In the genomic region with DNA sequence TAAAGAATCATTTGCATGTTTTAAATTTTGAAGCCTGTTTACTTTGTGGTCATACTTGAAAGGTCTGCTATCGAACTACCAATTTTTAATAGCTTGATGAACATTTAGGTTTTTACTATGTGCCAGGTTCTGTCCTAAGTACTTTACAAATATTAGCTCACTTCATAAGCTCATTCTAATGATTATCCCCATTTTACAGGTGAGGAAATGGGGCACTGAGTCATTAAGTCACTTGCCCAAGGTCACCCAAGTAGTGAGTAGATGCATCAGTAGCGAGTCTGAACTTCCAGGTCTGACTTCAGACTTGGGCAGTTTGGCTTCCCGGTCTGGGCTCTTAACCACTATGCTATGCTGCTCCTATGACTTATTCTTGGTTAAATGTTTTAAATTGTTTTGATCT, we compare ENCODE assay signal across 22 cellular contexts. TPM values are rescaled to one million over a fixed set of nuclear protein-coding genes. Genes with fewer than 3 reads are reported as not detected.
DNase-seq lines count a peak whose midpoint lies in the region; ATAC-seq and TF ChIP-seq lines count a peak whose summit lies in the region.
"Had no signal": no experiment of that assay in that cellular context is flagged by ENCODE, and none has a peak within 500 bp of the region (broad histone marks: within the 10 kb centered on the region; RNA-seq: fewer than 3 reads in every experiment).

No MANE protein-coding gene starts in this region.

- H3K4me3 ChIP-seq in CD8-positive, alpha-beta memory T cell (ENCODE audit: low read length), result no peak overlapping the region
- H3K4me3 ChIP-seq: GM23248, MG63 had no signal

- H3K27ac ChIP-seq in CD8-positive, alpha-beta memory T cell (ENCODE audit: low read depth, low read length), result no peak overlapping the region
- H3K27ac ChIP-seq: C4-2B, GM23248 had no signal

- intact Hi-C loops in activated naive CD4-positive, alpha-beta T cell treated with anti-CD3 and anti-CD28 coated beads for 36 hours (cut with micrococcal nuclease), result loop anchor here (5.0 kb wide), 2 partner anchors 302 to 597 kb away; no protein-coding TSS in a partner anchor

- no peak for TF ChIP-seq POLR2A in GM18505 (IDR thresholded peaks at IDR 0.05; ENCODE audit: borderline replicate concordance, extremely low read depth, insufficient read depth, insufficient read length)

- CTCF ChIA-PET in activated naive CD4-positive, alpha-beta T cell treated with anti-CD3 and anti-CD28 coated beads, Interleukin-2, amount 10 ng/mL, durations not matched to agents 7 days and 5 days (lab: Charles Lee), result no interaction called here
- CTCF ChIA-PET in activated naive CD4-positive, alpha-beta T cell treated with anti-CD3 and anti-CD28 coated beads for 36 hours (lab: Charles Lee), result no interaction called here
- CTCF ChIA-PET in CD8-positive, alpha-beta memory T cell (lab: Charles Lee), result no interaction called here

- no peak for ATAC-seq in central memory CD8-positive, alpha-beta T cell (replicated peaks; ENCODE audit: extremely low read depth, poor library complexity, severe bottlenecking)
- ATAC-seq in naive thymus-derived CD8-positive, alpha-beta T cell, result no peak
- no peak for ATAC-seq in GM18505 (IDR thresholded peaks at IDR 0.05; ENCODE audit: unreplicated experiment)
- ATAC-seq: Right ventricle myocardium inferior had no signal

- no peaks in the 10 kb centered on the region for H3K27me3 Mint-ChIP-seq in activated naive CD4-positive, alpha-beta T cell treated with anti-CD3 and anti-CD28 coated beads, Interleukin-2, amount 10 ng/mL, durations not matched to agents 7 days and 5 days
- H3K27me3 Mint-ChIP-seq in activated naive CD4-positive, alpha-beta T cell treated with anti-CD3 and anti-CD28 coated beads for 36 hours (ENCODE audit: low read depth), result no peaks in the 10 kb centered on the region
- no peaks in the 10 kb centered on the region for H3K27me3 Mint-ChIP-seq in CD8-positive, alpha-beta memory T cell
- no peaks in the 10 kb centered on the region for H3K27me3 Mint-ChIP-seq in central memory CD8-positive, alpha-beta T cell
- H3K27me3 Mint-ChIP-seq in naive thymus-derived CD8-positive, alpha-beta T cell, result no peaks in the 10 kb centered on the region

- H3K27me3 ChIP-seq in CD8-positive, alpha-beta memory T cell (ENCODE audit: insufficient read depth, low read length, poor library complexity, severe bottlenecking), result no peaks in the 10 kb centered on the region
- H3K27me3 ChIP-seq: MG63 had no signal

- peaks cover 62% of the 10 kb centered on the region for H3K4me1 ChIP-seq in CD8-positive, alpha-beta memory T cell (ENCODE audit: insufficient read depth, low read length)

- H3K9me3 Mint-ChIP-seq in activated naive CD4-positive, alpha-beta T cell treated with anti-CD3 and anti-CD28 coated beads, Interleukin-2, amount 10 ng/mL, durations not matched to agents 7 days and 5 days, result no peaks in the 10 kb centered on the region
- no peaks in the 10 kb centered on the region for H3K9me3 Mint-ChIP-seq in activated naive CD4-positive, alpha-beta T cell treated with anti-CD3 and anti-CD28 coated beads for 36 hours
- H3K9me3 Mint-ChIP-seq in CD8-positive, alpha-beta memory T cell, result no peaks in the 10 kb centered on the region
- H3K9me3 Mint-ChIP-seq in central memory CD8-positive, alpha-beta T cell, result no peaks in the 10 kb centered on the region
- H3K9me3 Mint-ChIP-seq in naive thymus-derived CD8-positive, alpha-beta T cell, result no peaks in the 10 kb centered on the region
- H3K9me3 Mint-ChIP-seq: H9, HFFc6 had no signal

- DNase-seq in activated naive CD4-positive, alpha-beta T cell treated with anti-CD3 and anti-CD28 coated beads, Interleukin-2, amount 10 ng/mL, durations not matched to agents 7 days and 5 days, result no peak
- no peak for DNase-seq in activated naive CD4-positive, alpha-beta T cell treated with anti-CD3 and anti-CD28 coated beads for 36 hours
- no peak for DNase-seq in CD8-positive, alpha-beta memory T cell
- DNase-seq in central memory CD8-positive, alpha-beta T cell (ENCODE audit: low spot score in 2 of 2), result no peak
- no peak for DNase-seq in naive thymus-derived CD8-positive, alpha-beta T cell
- DNase-seq in NOMO-1 treated with dmso at 0.1 percent for 144 hours (lab: John Stamatoyannopoulos, UW; ENCODE audit: unreplicated experiment), result no peak
- DNase-seq in NCI-H2107 (lab: John Stamatoyannopoulos, UW), result no peak
- DNase-seq: EL, GF-D8, GM23248, H9, HFFc6, MG63, NCI-H1417, NCI-H1694 treated with DMSO at 0.1 percent for 48 hours, NCI-H2081 treated with DMSO at 0.1 percent for 48 hours, NCI-H446 treated with DMSO at 0.1 percent for 48 hours, NCI-H526 treated with DMSO at 0.1 percent for 48 hours had no signal

- peaks cover 20% of the 10 kb centered on the region for H3K36me3 Mint-ChIP-seq in activated naive CD4-positive, alpha-beta T cell treated with anti-CD3 and anti-CD28 coated beads, Interleukin-2, amount 10 ng/mL, durations not matched to agents 7 days and 5 days
- H3K36me3 Mint-ChIP-seq in activated naive CD4-positive, alpha-beta T cell treated with anti-CD3 and anti-CD28 coated beads for 36 hours (ENCODE audit: low read depth), result peaks cover 15% of the 10 kb centered on the region
- peaks cover 0 to 57% (median 10%) of the 10 kb centered on the region in 3 donors for H3K36me3 Mint-ChIP-seq in CD8-positive, alpha-beta memory T cell
- H3K36me3 Mint-ChIP-seq in central memory CD8-positive, alpha-beta T cell (ENCODE audit: insufficient read depth), result peaks cover 43% of the 10 kb centered on the region
- H3K36me3 Mint-ChIP-seq in naive thymus-derived CD8-positive, alpha-beta T cell, result peaks cover 0 to 45% (median 7%) of the 10 kb centered on the region in 3 donors

- H3K36me3 ChIP-seq in CD8-positive, alpha-beta memory T cell (ENCODE audit: insufficient read depth, low read length), result peaks cover 10% of the 10 kb centered on the region

- H3K27ac Mint-ChIP-seq in activated naive CD4-positive, alpha-beta T cell treated with anti-CD3 and anti-CD28 coated beads, Interleukin-2, amount 10 ng/mL, durations not matched to agents 7 days and 5 days, result peak overlapping the region; percentile 61
- no peak overlapping the region for H3K27ac Mint-ChIP-seq in activated naive CD4-positive, alpha-beta T cell treated with anti-CD3 and anti-CD28 coated beads for 36 hours
- H3K27ac Mint-ChIP-seq in CD8-positive, alpha-beta memory T cell, result peak overlapping the region in 5 of 8 donors; percentile 17 to 90 (median 68)
- peak overlapping the region; percentile 25 for H3K27ac Mint-ChIP-seq in central memory CD8-positive, alpha-beta T cell (ENCODE audit: low read depth)
- H3K27ac Mint-ChIP-seq in naive thymus-derived CD8-positive, alpha-beta T cell, result peak overlapping the region in 4 of 10 donors; percentile 29 to 50 (median 46)

- POLR2A ChIA-PET in CD8-positive, alpha-beta memory T cell (lab: Charles Lee), result no interaction called here
- POLR2A ChIA-PET in naive thymus-derived CD8-positive, alpha-beta T cell (lab: Charles Lee), result interaction anchor here (1.7 kb wide), 1 partner anchor 57 kb away, joined by 4 read pairs; no protein-coding TSS in a partner anchor

- peaks cover 50% of the 10 kb centered on the region for H3K4me1 Mint-ChIP-seq in activated naive CD4-positive, alpha-beta T cell treated with anti-CD3 and anti-CD28 coated beads, Interleukin-2, amount 10 ng/mL, durations not matched to agents 7 days and 5 days
- H3K4me1 Mint-ChIP-seq in activated naive CD4-positive, alpha-beta T cell treated with anti-CD3 and anti-CD28 coated beads for 36 hours (ENCODE audit: low read depth), result peaks cover 60% of the 10 kb centered on the region
- H3K4me1 Mint-ChIP-seq in CD8-positive, alpha-beta memory T cell, result peaks cover 61 to 85% (median 79%) of the 10 kb centered on the region in 3 donors
- peaks cover 53% of the 10 kb centered on the region for H3K4me1 Mint-ChIP-seq in central memory CD8-positive, alpha-beta T cell
- H3K4me1 Mint-ChIP-seq in naive thymus-derived CD8-positive, alpha-beta T cell, result peaks cover 30 to 79% (median 70%) of the 10 kb centered on the region in 4 donors

- H3K4me3 Mint-ChIP-seq in activated naive CD4-positive, alpha-beta T cell treated with anti-CD3 and anti-CD28 coated beads, Interleukin-2, amount 10 ng/mL, durations not matched to agents 7 days and 5 days, result no peak overlapping the region
- H3K4me3 Mint-ChIP-seq in activated naive CD4-positive, alpha-beta T cell treated with anti-CD3 and anti-CD28 coated beads for 36 hours, result no peak overlapping the region
- peak overlapping the region in 4 of 7 donors; percentile 12 to 67 (median 32) for H3K4me3 Mint-ChIP-seq in CD8-positive, alpha-beta memory T cell
- no peak overlapping the region for H3K4me3 Mint-ChIP-seq in central memory CD8-positive, alpha-beta T cell
- peak overlapping the region in 6 of 10 donors; percentile 12 to 42 (median 24) for H3K4me3 Mint-ChIP-seq in naive thymus-derived CD8-positive, alpha-beta T cell
- H3K4me3 Mint-ChIP-seq: H9, HFFc6 had no signal

- H3K9me3 ChIP-seq in CD8-positive, alpha-beta memory T cell (ENCODE audit: low read length), result no peaks in the 10 kb centered on the region
- H3K9me3 ChIP-seq: MG63 had no signal

RNA-seq across cellular contexts. Expression of gene NDEL1, which starts 4.0 kb away (rescaled TPM):
- 10 to 100 TPM; 43.1 to 47.1 TPM for total RNA-seq in activated naive CD4-positive, alpha-beta T cell treated with anti-CD3 and anti-CD28 coated beads for 36 hours
- total RNA-seq in CD8-positive, alpha-beta memory T cell, result 10 to 100 TPM; 50.6 to 57.1 TPM
- polyA plus RNA-seq in CD8-positive, alpha-beta memory T cell, result 66.6 TPM
- total RNA-seq in naive thymus-derived CD8-positive, alpha-beta T cell, result 100 to 1,000 TPM in 1 of 2 experiments, 10 to 100 TPM in 1; 99.8 to 113 TPM
- polyA plus RNA-seq in naive thymus-derived CD8-positive, alpha-beta T cell, result 10 to 100 TPM; 40.3 to 56.8 (median 47.8) TPM

RNA-seq across cellular contexts. Expression of gene RNF222, which starts 42.1 kb away (rescaled TPM):
- total RNA-seq in activated naive CD4-positive, alpha-beta T cell treated with anti-CD3 and anti-CD28 coated beads for 36 hours, result under 1 TPM; 0.07 to 0.10 TPM
- not detected for total RNA-seq in CD8-positive, alpha-beta memory T cell
- 0.18 TPM for polyA plus RNA-seq in CD8-positive, alpha-beta memory T cell
- total RNA-seq in naive thymus-derived CD8-positive, alpha-beta T cell, result under 1 TPM; 0.18 to 0.19 TPM
- polyA plus RNA-seq in naive thymus-derived CD8-positive, alpha-beta T cell, result under 1 TPM in 2 of 3 donors, not detected in 1; 0.15 to 0.19 TPM
- total RNA-seq: GM23248, HFFc6, LHCN-M2, Right ventricle myocardium inferior had no signal
- polyA plus RNA-seq: GM23248 had no signal

RNA-seq across cellular contexts. Expression of gene RPL26, which starts 56.7 kb away (rescaled TPM):
- total RNA-seq in activated naive CD4-positive, alpha-beta T cell treated with anti-CD3 and anti-CD28 coated beads for 36 hours, result 1,000 to 10,000 TPM; 3,652 to 3,827 TPM
- total RNA-seq in CD8-positive, alpha-beta memory T cell, result 1,000 to 10,000 TPM; 2,453 to 2,522 TPM
- polyA plus RNA-seq in CD8-positive, alpha-beta memory T cell, result 1,507 TPM
- total RNA-seq in naive thymus-derived CD8-positive, alpha-beta T cell, result 1,000 to 10,000 TPM; 2,896 to 2,977 TPM
- 1,000 to 10,000 TPM; 1,685 to 2,097 (median 2,039) TPM for polyA plus RNA-seq in naive thymus-derived CD8-positive, alpha-beta T cell

Comparison
In these comparisons a context has a peak if more than half of its experiments do, and no peak if none do; other contexts are left out.
1. H3K4me3 Mint-ChIP-seq: peak in CD8-positive, alpha-beta memory T cell (4 of 7) and naive thymus-derived CD8-positive, alpha-beta T cell (6 of 10); none in activated naive CD4-positive, alpha-beta T cell treated with anti-CD3 and anti-CD28 coated beads, Interleukin-2, amount 10 ng/mL, durations not matched to agents 7 days and 5 days (single experiment), activated naive CD4-positive, alpha-beta T cell treated with anti-CD3 and anti-CD28 coated beads for 36 hours (single experiment) and central memory CD8-positive, alpha-beta T cell (single experiment).